1 cellular context compared by ENCODE assay signal in the genomic region with DNA sequence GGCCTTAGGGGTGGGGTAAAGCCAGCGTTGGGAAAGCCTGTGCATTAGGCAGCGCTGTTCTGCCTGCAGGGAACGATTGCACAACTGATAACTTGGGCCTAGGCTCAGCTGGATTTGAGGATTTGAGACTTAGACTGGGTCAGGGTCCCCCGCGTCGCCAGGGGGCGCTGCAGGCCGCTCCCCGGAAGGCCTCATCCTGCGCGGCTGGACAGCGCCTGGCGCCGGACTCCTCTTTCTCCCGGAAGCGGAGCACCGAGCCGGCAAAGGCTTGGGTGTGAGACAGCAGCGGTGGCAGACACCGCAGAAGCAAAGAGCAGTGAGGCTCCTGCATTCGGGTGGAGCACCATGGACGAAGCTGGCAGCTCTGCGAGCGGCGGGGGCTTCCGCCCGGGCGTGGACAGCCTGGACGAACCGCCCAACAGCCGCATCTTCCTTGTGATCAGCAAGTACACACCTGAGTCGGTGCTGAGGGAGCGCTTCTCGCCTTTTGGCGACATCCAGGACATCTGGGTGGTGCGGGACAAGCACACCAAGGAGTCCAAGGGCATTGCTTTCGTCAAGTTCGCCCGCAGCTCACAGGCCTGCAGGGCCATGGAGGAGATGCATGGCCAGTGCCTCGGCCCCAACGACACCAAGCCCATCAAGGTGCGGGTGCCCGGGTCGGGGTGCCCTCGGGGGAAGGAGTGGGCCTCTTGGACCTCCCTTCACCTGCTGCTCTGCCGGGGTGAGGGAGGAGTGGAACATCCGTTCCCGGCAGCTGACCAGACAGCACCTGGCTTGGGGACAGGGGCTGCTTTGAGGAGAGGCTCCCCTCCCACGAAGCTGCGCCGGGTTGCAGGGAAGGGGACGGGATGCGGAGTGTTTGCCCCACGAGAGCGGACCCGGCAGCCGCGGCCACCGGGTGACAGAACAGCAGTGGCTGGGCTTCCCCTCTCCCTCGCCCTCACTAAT.
TF ChIP-seq lines count a peak whose summit lies in the region.

A gene with protein sequence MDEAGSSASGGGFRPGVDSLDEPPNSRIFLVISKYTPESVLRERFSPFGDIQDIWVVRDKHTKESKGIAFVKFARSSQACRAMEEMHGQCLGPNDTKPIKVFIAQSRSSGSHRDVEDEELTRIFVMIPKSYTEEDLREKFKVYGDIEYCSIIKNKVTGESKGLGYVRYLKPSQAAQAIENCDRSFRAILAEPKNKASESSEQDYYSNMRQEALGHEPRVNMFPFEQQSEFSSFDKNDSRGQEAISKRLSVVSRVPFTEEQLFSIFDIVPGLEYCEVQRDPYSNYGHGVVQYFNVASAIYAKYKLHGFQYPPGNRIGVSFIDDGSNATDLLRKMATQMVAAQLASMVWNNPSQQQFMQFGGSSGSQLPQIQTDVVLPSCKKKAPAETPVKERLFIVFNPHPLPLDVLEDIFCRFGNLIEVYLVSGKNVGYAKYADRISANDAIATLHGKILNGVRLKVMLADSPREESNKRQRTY (plus strand): TSS at position 236 of the 951 bp plus-strand sequence. CDS start 110 bp downstream, at position 346.

TF ChIP-seq in HepG2, 621 proteins besides CTCF, POLR2A, EP300 and RAD21 (continued from another document and continues in another):
- TF ChIP-seq, protein P1, sequence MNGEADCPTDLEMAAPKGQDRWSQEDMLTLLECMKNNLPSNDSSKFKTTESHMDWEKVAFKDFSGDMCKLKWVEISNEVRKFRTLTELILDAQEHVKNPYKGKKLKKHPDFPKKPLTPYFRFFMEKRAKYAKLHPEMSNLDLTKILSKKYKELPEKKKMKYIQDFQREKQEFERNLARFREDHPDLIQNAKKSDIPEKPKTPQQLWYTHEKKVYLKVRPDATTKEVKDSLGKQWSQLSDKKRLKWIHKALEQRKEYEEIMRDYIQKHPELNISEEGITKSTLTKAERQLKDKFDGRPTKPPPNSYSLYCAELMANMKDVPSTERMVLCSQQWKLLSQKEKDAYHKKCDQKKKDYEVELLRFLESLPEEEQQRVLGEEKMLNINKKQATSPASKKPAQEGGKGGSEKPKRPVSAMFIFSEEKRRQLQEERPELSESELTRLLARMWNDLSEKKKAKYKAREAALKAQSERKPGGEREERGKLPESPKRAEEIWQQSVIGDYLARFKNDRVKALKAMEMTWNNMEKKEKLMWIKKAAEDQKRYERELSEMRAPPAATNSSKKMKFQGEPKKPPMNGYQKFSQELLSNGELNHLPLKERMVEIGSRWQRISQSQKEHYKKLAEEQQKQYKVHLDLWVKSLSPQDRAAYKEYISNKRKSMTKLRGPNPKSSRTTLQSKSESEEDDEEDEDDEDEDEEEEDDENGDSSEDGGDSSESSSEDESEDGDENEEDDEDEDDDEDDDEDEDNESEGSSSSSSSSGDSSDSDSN (CRISPR knock-in tag; IDR thresholded peaks at IDR 0.05): peak; percentile 99
- peak; percentile 95 for TF ChIP-seq CBFB (CRISPR knock-in tag; IDR thresholded peaks at IDR 0.05)
- TF ChIP-seq, protein P2, sequence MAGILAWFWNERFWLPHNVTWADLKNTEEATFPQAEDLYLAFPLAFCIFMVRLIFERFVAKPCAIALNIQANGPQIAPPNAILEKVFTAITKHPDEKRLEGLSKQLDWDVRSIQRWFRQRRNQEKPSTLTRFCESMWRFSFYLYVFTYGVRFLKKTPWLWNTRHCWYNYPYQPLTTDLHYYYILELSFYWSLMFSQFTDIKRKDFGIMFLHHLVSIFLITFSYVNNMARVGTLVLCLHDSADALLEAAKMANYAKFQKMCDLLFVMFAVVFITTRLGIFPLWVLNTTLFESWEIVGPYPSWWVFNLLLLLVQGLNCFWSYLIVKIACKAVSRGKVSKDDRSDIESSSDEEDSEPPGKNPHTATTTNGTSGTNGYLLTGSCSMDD (CRISPR knock-in tag; IDR thresholded peaks at IDR 0.05): no peak
- TF ChIP-seq SIN3B (IDR thresholded peaks at IDR 0.05; ENCODE audit: low read length): 0 out of 2 replicates have a peak, but pooled peaks have one; percentile 50
- TF ChIP-seq ZFY (CRISPR knock-in tag; IDR thresholded peaks at IDR 0.05): peak; percentile 99
- TF ChIP-seq JUN (CRISPR knock-in tag; IDR thresholded peaks at IDR 0.05): no peak
- no peak; the same call in 1 of the 2 replicates for TF ChIP-seq ZNF20 (CRISPR knock-in tag; IDR thresholded peaks at IDR 0.05)
- TF ChIP-seq, protein P3, sequence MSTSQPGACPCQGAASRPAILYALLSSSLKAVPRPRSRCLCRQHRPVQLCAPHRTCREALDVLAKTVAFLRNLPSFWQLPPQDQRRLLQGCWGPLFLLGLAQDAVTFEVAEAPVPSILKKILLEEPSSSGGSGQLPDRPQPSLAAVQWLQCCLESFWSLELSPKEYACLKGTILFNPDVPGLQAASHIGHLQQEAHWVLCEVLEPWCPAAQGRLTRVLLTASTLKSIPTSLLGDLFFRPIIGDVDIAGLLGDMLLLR (CRISPR knock-in tag; IDR thresholded peaks at IDR 0.05): peak; percentile 90
- TF ChIP-seq, protein P4, sequence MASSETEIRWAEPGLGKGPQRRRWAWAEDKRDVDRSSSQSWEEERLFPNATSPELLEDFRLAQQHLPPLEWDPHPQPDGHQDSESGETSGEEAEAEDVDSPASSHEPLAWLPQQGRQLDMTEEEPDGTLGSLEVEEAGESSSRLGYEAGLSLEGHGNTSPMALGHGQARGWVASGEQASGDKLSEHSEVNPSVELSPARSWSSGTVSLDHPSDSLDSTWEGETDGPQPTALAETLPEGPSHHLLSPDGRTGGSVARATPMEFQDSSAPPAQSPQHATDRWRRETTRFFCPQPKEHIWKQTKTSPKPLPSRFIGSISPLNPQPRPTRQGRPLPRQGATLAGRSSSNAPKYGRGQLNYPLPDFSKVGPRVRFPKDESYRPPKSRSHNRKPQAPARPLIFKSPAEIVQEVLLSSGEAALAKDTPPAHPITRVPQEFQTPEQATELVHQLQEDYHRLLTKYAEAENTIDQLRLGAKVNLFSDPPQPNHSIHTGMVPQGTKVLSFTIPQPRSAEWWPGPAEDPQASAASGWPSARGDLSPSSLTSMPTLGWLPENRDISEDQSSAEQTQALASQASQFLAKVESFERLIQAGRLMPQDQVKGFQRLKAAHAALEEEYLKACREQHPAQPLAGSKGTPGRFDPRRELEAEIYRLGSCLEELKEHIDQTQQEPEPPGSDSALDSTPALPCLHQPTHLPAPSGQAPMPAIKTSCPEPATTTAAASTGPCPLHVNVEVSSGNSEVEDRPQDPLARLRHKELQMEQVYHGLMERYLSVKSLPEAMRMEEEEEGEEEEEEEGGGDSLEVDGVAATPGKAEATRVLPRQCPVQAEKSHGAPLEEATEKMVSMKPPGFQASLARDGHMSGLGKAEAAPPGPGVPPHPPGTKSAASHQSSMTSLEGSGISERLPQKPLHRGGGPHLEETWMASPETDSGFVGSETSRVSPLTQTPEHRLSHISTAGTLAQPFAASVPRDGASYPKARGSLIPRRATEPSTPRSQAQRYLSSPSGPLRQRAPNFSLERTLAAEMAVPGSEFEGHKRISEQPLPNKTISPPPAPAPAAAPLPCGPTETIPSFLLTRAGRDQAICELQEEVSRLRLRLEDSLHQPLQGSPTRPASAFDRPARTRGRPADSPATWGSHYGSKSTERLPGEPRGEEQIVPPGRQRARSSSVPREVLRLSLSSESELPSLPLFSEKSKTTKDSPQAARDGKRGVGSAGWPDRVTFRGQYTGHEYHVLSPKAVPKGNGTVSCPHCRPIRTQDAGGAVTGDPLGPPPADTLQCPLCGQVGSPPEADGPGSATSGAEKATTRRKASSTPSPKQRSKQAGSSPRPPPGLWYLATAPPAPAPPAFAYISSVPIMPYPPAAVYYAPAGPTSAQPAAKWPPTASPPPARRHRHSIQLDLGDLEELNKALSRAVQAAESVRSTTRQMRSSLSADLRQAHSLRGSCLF (CRISPR knock-in tag; IDR thresholded peaks at IDR 0.05; ENCODE audit: borderline replicate concordance): peak; percentile 4; the same call in 1 of the 2 replicates
- peak; percentile 91; the same call in 1 of the 2 replicates for TF ChIP-seq KLF9 (CRISPR knock-in tag; IDR thresholded peaks at IDR 0.05; ENCODE audit: low read depth)
- TF ChIP-seq ZNF530 (CRISPR knock-in tag; IDR thresholded peaks at IDR 0.05; ENCODE audit: low read depth): no peak
- no peak for TF ChIP-seq ATF7 (IDR thresholded peaks at IDR 0.05)
- TF ChIP-seq ATF7 (CRISPR knock-in tag; IDR thresholded peaks at IDR 0.05): peak; percentile 84
- TF ChIP-seq, protein P5, sequence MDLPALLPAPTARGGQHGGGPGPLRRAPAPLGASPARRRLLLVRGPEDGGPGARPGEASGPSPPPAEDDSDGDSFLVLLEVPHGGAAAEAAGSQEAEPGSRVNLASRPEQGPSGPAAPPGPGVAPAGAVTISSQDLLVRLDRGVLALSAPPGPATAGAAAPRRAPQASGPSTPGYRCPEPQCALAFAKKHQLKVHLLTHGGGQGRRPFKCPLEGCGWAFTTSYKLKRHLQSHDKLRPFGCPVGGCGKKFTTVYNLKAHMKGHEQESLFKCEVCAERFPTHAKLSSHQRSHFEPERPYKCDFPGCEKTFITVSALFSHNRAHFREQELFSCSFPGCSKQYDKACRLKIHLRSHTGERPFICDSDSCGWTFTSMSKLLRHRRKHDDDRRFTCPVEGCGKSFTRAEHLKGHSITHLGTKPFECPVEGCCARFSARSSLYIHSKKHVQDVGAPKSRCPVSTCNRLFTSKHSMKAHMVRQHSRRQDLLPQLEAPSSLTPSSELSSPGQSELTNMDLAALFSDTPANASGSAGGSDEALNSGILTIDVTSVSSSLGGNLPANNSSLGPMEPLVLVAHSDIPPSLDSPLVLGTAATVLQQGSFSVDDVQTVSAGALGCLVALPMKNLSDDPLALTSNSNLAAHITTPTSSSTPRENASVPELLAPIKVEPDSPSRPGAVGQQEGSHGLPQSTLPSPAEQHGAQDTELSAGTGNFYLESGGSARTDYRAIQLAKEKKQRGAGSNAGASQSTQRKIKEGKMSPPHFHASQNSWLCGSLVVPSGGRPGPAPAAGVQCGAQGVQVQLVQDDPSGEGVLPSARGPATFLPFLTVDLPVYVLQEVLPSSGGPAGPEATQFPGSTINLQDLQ (CRISPR knock-in tag; IDR thresholded peaks at IDR 0.05): peak; percentile 84; the same call in 1 of the 2 replicates
- peak; percentile 99 for TF ChIP-seq KAT8 (CRISPR knock-in tag; IDR thresholded peaks at IDR 0.05)
- no peak for TF ChIP-seq PAWR (CRISPR knock-in tag; IDR thresholded peaks at IDR 0.05; ENCODE audit: borderline replicate concordance)
- TF ChIP-seq ZNF282 (IDR thresholded peaks at IDR 0.05; ENCODE audit: partially characterized antibody): no peak
- TF ChIP-seq ARNTL (CRISPR knock-in tag; IDR thresholded peaks at IDR 0.05): peak; percentile 78; the same call in 1 of the 2 replicates
- TF ChIP-seq PRMT3 (CRISPR knock-in tag; IDR thresholded peaks at IDR 0.05; ENCODE audit: borderline replicate concordance, low read depth): peak; percentile 94
- peak; percentile 93; the same call in 1 of the 2 replicates for TF ChIP-seq HOXA7 (CRISPR knock-in tag; IDR thresholded peaks at IDR 0.05)
- TF ChIP-seq SRSF1 (optimal IDR thresholded peaks at IDR 0.05; ENCODE audit: low read depth, low read length): peak; percentile 74
- 0 out of 2 replicates have a peak, but pooled peaks have one; percentile 90 for TF ChIP-seq ZNF766 (CRISPR knock-in tag; IDR thresholded peaks at IDR 0.05; ENCODE audit: borderline replicate concordance)
- TF ChIP-seq, protein P6, sequence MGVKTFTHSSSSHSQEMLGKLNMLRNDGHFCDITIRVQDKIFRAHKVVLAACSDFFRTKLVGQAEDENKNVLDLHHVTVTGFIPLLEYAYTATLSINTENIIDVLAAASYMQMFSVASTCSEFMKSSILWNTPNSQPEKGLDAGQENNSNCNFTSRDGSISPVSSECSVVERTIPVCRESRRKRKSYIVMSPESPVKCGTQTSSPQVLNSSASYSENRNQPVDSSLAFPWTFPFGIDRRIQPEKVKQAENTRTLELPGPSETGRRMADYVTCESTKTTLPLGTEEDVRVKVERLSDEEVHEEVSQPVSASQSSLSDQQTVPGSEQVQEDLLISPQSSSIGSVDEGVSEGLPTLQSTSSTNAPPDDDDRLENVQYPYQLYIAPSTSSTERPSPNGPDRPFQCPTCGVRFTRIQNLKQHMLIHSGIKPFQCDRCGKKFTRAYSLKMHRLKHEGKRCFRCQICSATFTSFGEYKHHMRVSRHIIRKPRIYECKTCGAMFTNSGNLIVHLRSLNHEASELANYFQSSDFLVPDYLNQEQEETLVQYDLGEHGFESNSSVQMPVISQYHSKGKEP (CRISPR knock-in tag; IDR thresholded peaks at IDR 0.05): no peak
- TF ChIP-seq, protein P7, sequence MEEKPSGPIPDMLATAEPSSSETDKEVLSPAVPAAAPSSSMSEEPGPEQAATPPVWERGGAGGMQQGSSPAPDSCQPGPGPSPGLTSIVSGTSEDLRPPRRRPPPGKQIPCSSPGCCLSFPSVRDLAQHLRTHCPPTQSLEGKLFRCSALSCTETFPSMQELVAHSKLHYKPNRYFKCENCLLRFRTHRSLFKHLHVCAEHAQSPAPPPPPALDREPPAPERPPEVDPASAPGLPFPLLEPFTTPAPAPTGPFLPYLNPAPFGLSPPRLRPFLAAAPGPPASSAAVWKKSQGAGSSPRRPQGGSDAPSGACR (CRISPR knock-in tag; IDR thresholded peaks at IDR 0.05): peak; percentile 99
- TF ChIP-seq GABPA (IDR thresholded peaks at IDR 0.05; ENCODE audit: low read depth, low read length): peak; percentile 86
- peak; percentile 96 for TF ChIP-seq GABPA (CRISPR knock-in tag; IDR thresholded peaks at IDR 0.05; ENCODE audit: low read depth)
- no peak for TF ChIP-seq PHB2 (IDR thresholded peaks at IDR 0.05; ENCODE audit: partially characterized antibody)
- TF ChIP-seq ZNF619 (CRISPR knock-in tag; IDR thresholded peaks at IDR 0.05): peak; percentile 99
- TF ChIP-seq, protein P8, sequence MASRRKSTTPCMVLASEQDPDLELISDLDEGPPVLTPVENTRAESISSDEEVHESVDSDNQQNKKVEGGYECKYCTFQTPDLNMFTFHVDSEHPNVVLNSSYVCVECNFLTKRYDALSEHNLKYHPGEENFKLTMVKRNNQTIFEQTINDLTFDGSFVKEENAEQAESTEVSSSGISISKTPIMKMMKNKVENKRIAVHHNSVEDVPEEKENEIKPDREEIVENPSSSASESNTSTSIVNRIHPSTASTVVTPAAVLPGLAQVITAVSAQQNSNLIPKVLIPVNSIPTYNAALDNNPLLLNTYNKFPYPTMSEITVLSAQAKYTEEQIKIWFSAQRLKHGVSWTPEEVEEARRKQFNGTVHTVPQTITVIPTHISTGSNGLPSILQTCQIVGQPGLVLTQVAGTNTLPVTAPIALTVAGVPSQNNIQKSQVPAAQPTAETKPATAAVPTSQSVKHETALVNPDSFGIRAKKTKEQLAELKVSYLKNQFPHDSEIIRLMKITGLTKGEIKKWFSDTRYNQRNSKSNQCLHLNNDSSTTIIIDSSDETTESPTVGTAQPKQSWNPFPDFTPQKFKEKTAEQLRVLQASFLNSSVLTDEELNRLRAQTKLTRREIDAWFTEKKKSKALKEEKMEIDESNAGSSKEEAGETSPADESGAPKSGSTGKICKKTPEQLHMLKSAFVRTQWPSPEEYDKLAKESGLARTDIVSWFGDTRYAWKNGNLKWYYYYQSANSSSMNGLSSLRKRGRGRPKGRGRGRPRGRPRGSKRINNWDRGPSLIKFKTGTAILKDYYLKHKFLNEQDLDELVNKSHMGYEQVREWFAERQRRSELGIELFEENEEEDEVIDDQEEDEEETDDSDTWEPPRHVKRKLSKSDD (CRISPR knock-in tag; IDR thresholded peaks at IDR 0.05; ENCODE audit: low read depth): peak; percentile 45; the same call in 1 of the 2 replicates
- TF ChIP-seq, protein P9, sequence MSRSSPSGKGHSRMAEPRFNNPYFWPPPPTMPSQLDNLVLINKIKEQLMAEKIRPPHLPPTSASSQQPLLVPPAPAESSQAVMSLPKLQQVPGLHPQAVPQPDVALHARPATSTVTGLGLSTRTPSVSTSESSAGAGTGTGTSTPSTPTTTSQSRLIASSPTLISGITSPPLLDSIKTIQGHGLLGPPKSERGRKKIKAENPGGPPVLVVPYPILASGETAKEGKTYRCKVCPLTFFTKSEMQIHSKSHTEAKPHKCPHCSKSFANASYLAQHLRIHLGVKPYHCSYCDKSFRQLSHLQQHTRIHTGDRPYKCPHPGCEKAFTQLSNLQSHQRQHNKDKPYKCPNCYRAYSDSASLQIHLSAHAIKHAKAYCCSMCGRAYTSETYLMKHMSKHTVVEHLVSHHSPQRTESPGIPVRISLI (CRISPR knock-in tag; IDR thresholded peaks at IDR 0.05; ENCODE audit: borderline replicate concordance): peak; percentile 67; the same call in 1 of the 2 replicates
- peak; percentile 52; the same call in 1 of the 2 replicates for TF ChIP-seq ZSCAN12 (CRISPR knock-in tag; IDR thresholded peaks at IDR 0.05)
- TF ChIP-seq NFE2L2 (IDR thresholded peaks at IDR 0.05; ENCODE audit: low read length): no peak; the same call in 1 of the 2 replicates
